ENCODE assay signal across 20 cellular contexts in genomic region chr2:30677861-30678385, GRCh38.
DNase-seq lines count a peak whose midpoint lies in the region; ATAC-seq and TF ChIP-seq lines count a peak whose summit lies in the region.
"Had no signal": no experiment of that assay in that cellular context is flagged by ENCODE, and none has a peak within 500 bp of the region (broad histone marks: within the 10 kb centered on the region; RNA-seq: fewer than 3 reads in every experiment).

No MANE protein-coding gene starts in this region.

- in situ Hi-C loops in IMR-90 (cut with MboI; ENCODE audit: low sequenced_read_pairs), result no loop called here

- no peak overlapping the region for H3K4ac ChIP-seq in IMR-90 (ENCODE audit: low read depth, low read length)

- TF ChIP-seq POLR2A in IMR-90 (IDR thresholded peaks at IDR 0.05; ENCODE audit: low read depth, low read length) (no peak), esophagus squamous epithelium (IDR thresholded peaks at IDR 0.05) (no peak)

- DNase-seq in activated CD8-positive, alpha-beta T cell treated with anti-CD3 and anti-CD28 coated beads, Interleukin-2, amount 10 ng/mL, durations not matched to agents 7 days and 5 days, result peak; percentile 4
- no peak for DNase-seq in activated CD8-positive, alpha-beta T cell treated with anti-CD3 and anti-CD28 coated beads for 36 hours
- no peak for DNase-seq in IMR-90
- DNase-seq in nephron progenitor cell, result no peak
- DNase-seq in type B pancreatic cell (ENCODE audit: extremely low spot score, unreplicated experiment), result peak; percentile 53
- no peak for DNase-seq in hypothalamus (lab: John Stamatoyannopoulos, UW)
- DNase-seq in activated CD4-positive, alpha-beta T cell treated with anti-CD3 and anti-CD28 coated beads for 36 hours, result no peak
- DNase-seq in esophagus squamous epithelium (lab: John Stamatoyannopoulos, UW), result no peak
- DNase-seq: GDM1, NCI-H1417 treated with DMSO at 0.1 percent for 48 hours, NCI-H187 treated with DMSO at 0.1 percent for 48 hours, NCI-H226, NCI-H524, NCI-H82, OCI-M1, SIG-M5 had no signal

- H3K4me1 Mint-ChIP-seq in activated CD8-positive, alpha-beta T cell treated with anti-CD3 and anti-CD28 coated beads, Interleukin-2, amount 10 ng/mL, durations not matched to agents 7 days and 5 days (ENCODE audit: low read depth), result no peaks in the 10 kb centered on the region
- no peaks in the 10 kb centered on the region for H3K4me1 Mint-ChIP-seq in activated CD8-positive, alpha-beta T cell treated with anti-CD3 and anti-CD28 coated beads for 36 hours (ENCODE audit: low read depth)
- H3K4me1 Mint-ChIP-seq in nephron progenitor cell (peaks cover 26% of the 10 kb centered on the region), type B pancreatic cell (ENCODE audit: unreplicated experiment) (peaks cover 6% of the 10 kb centered on the region)
- no peaks in the 10 kb centered on the region for H3K4me1 Mint-ChIP-seq in activated CD4-positive, alpha-beta T cell treated with anti-CD3 and anti-CD28 coated beads for 36 hours
- H3K4me1 Mint-ChIP-seq: CD14-positive monocyte had no signal

- H3K36me3 ChIP-seq in IMR-90 (ENCODE audit: control insufficient read depth, insufficient read depth, low read length) (no peaks in the 10 kb centered on the region), esophagus squamous epithelium (no peaks in the 10 kb centered on the region)
- H3K36me3 ChIP-seq: HAP-1 had no signal

- H3K23ac ChIP-seq in IMR-90 (ENCODE audit: low read depth, low read length), result no peak overlapping the region

- H3K4me3 ChIP-seq in IMR-90 (ENCODE audit: insufficient read depth, low read depth, low read length), result no peak overlapping the region
- H3K4me3 ChIP-seq in esophagus squamous epithelium, result no peak overlapping the region
- H3K4me3 ChIP-seq: HAP-1 had no signal

- no peak overlapping the region for H2BK5ac ChIP-seq in IMR-90 (ENCODE audit: low read depth, low read length, poor library complexity, severe bottlenecking)

- no peak overlapping the region for H4K8ac ChIP-seq in IMR-90 (ENCODE audit: low read depth in 2 of 2, low read length in 2 of 2)

- H2BK15ac ChIP-seq in IMR-90 (ENCODE audit: low read depth, low read length), result no peak overlapping the region

- no peaks in the 10 kb centered on the region for H4K20me1 ChIP-seq in IMR-90 (ENCODE audit: insufficient read depth, low read length)

- no peak overlapping the region for H3K27ac Mint-ChIP-seq in activated CD8-positive, alpha-beta T cell treated with anti-CD3 and anti-CD28 coated beads, Interleukin-2, amount 10 ng/mL, durations not matched to agents 7 days and 5 days
- H3K27ac Mint-ChIP-seq in activated CD8-positive, alpha-beta T cell treated with anti-CD3 and anti-CD28 coated beads for 36 hours, result no peak overlapping the region
- peak overlapping the region; percentile 50 for H3K27ac Mint-ChIP-seq in nephron progenitor cell
- H3K27ac Mint-ChIP-seq in type B pancreatic cell, result no peak overlapping the region
- no peak overlapping the region for H3K27ac Mint-ChIP-seq in activated CD4-positive, alpha-beta T cell treated with anti-CD3 and anti-CD28 coated beads for 36 hours

- H3K4me1 ChIP-seq in IMR-90 (ENCODE audit: control insufficient read depth, insufficient read depth, low read length), result no peaks in the 10 kb centered on the region
- no peaks in the 10 kb centered on the region for H3K4me1 ChIP-seq in esophagus squamous epithelium

- no peak overlapping the region for H2BK120ac ChIP-seq in IMR-90 (ENCODE audit: low read depth, low read length)

- H3K79me1 ChIP-seq in IMR-90 (ENCODE audit: low read depth in 1 of 2, low read length in 2 of 2), result no peaks in the 10 kb centered on the region

- H3K9me3 ChIP-seq in IMR-90 (ENCODE audit: control insufficient read depth, insufficient read depth, low read length) (no peaks in the 10 kb centered on the region), esophagus squamous epithelium (no peaks in the 10 kb centered on the region)
- H3K9me3 ChIP-seq: HAP-1 had no signal

- H3K4me3 Mint-ChIP-seq in activated CD8-positive, alpha-beta T cell treated with anti-CD3 and anti-CD28 coated beads, Interleukin-2, amount 10 ng/mL, durations not matched to agents 7 days and 5 days, result no peak overlapping the region
- H3K4me3 Mint-ChIP-seq in activated CD8-positive, alpha-beta T cell treated with anti-CD3 and anti-CD28 coated beads for 36 hours, result no peak overlapping the region
- H3K4me3 Mint-ChIP-seq in nephron progenitor cell (no peak overlapping the region), type B pancreatic cell (no peak overlapping the region)
- no peak overlapping the region for H3K4me3 Mint-ChIP-seq in activated CD4-positive, alpha-beta T cell treated with anti-CD3 and anti-CD28 coated beads for 36 hours
- H3K4me3 Mint-ChIP-seq: CD14-positive monocyte had no signal

- no peak overlapping the region for H2BK20ac ChIP-seq in IMR-90 (ENCODE audit: low read depth, low read length)

- H3K14ac ChIP-seq in IMR-90 (replicated peaks; ENCODE audit: low read depth, low read length), result no peak overlapping the region

- peaks cover 14% of the 10 kb centered on the region for H3K27me3 Mint-ChIP-seq in activated CD8-positive, alpha-beta T cell treated with anti-CD3 and anti-CD28 coated beads, Interleukin-2, amount 10 ng/mL, durations not matched to agents 7 days and 5 days (ENCODE audit: low read depth)
- no peaks in the 10 kb centered on the region for H3K27me3 Mint-ChIP-seq in activated CD8-positive, alpha-beta T cell treated with anti-CD3 and anti-CD28 coated beads for 36 hours
- peaks cover 11% of the 10 kb centered on the region for H3K27me3 Mint-ChIP-seq in nephron progenitor cell (ENCODE audit: low read depth, poor library complexity)
- no peaks in the 10 kb centered on the region for H3K27me3 Mint-ChIP-seq in type B pancreatic cell
- peaks cover 2% of the 10 kb centered on the region for H3K27me3 Mint-ChIP-seq in activated CD4-positive, alpha-beta T cell treated with anti-CD3 and anti-CD28 coated beads for 36 hours

- no TSS peak for BruUV-seq in IMR-90 (replicated peaks; lab: Mats Ljungman, UMichigan)

- H2AK9ac ChIP-seq in IMR-90 (replicated peaks; ENCODE audit: low read depth, low read length, poor library complexity), result no peak overlapping the region

- no peak overlapping the region for H2AFZ ChIP-seq in IMR-90 (replicated peaks; ENCODE audit: low read length, poor library complexity)

- H3K4me2 ChIP-seq in IMR-90 (ENCODE audit: low read depth, low read length), result no peak overlapping the region

- WGBS in IMR-90 (ENCODE audit: extremely low coverage in 2 of 2, insufficient read length in 1 of 2), 2 experiments, result 80% methylated on average over 3 of the region's 5 CpGs; no CpG with 5 or more reads in 1 of the 2 experiments
- WGBS in esophagus squamous epithelium, 2 donors, result 69 to 77% methylated on average over 4 to 5 of the region's 5 CpGs

- H3K56ac ChIP-seq in IMR-90 (ENCODE audit: extremely low read depth, insufficient read depth, low read length), result no peak overlapping the region

- no peak overlapping the region for H4K91ac ChIP-seq in IMR-90 (ENCODE audit: insufficient read depth, low read depth, low read length)

- ATAC-seq in activated CD8-positive, alpha-beta T cell treated with anti-CD3 and anti-CD28 coated beads, Interleukin-2, amount 10 ng/mL, durations not matched to agents 7 days and 5 days, result no peak
- ATAC-seq in activated CD8-positive, alpha-beta T cell treated with anti-CD3 and anti-CD28 coated beads for 36 hours, result no peak
- ATAC-seq in IMR-90 (ENCODE audit: low read depth), result no peak
- no peak for ATAC-seq in activated CD4-positive, alpha-beta T cell treated with anti-CD3 and anti-CD28 coated beads for 36 hours
- ATAC-seq: HepG2 had no signal

- no peak overlapping the region for H3K27ac ChIP-seq in IMR-90 (ENCODE audit: insufficient read depth, low read length)
- no peak overlapping the region for H3K27ac ChIP-seq in esophagus squamous epithelium
- H3K27ac ChIP-seq: 22Rv1 had no signal

- peak overlapping the region; percentile 24; the same call in 1 of the 2 replicates for H2AK5ac ChIP-seq in IMR-90 (ENCODE audit: low read depth, low read length)

- H3K27me3 ChIP-seq in IMR-90 (ENCODE audit: control insufficient read depth, insufficient read depth, low read length) (no peaks in the 10 kb centered on the region), esophagus squamous epithelium (no peaks in the 10 kb centered on the region)

- TF ChIP-seq RAD21 in IMR-90 (IDR thresholded peaks at IDR 0.05; ENCODE audit: low read length), result no peak

- peaks cover 3% of the 10 kb centered on the region; the same call in 1 of the 2 replicates for H3K9me1 ChIP-seq in IMR-90 (ENCODE audit: insufficient read depth, low read length)

- H4K5ac ChIP-seq in IMR-90 (ENCODE audit: low read depth, low read length), result no peak overlapping the region

- dilution Hi-C loops in IMR-90 (cut with HindIII; ENCODE audit: low sequenced_read_pairs, unreplicated experiment), result no loop called here

- H3K9me3 Mint-ChIP-seq in activated CD8-positive, alpha-beta T cell treated with anti-CD3 and anti-CD28 coated beads, Interleukin-2, amount 10 ng/mL, durations not matched to agents 7 days and 5 days (ENCODE audit: insufficient read depth), result no peaks in the 10 kb centered on the region
- no peaks in the 10 kb centered on the region for H3K9me3 Mint-ChIP-seq in activated CD8-positive, alpha-beta T cell treated with anti-CD3 and anti-CD28 coated beads for 36 hours
- H3K9me3 Mint-ChIP-seq in nephron progenitor cell (peaks cover 4% of the 10 kb centered on the region), type B pancreatic cell (no peaks in the 10 kb centered on the region)
- no peaks in the 10 kb centered on the region for H3K9me3 Mint-ChIP-seq in activated CD4-positive, alpha-beta T cell treated with anti-CD3 and anti-CD28 coated beads for 36 hours (ENCODE audit: low read depth)

- CTCF ChIA-PET in activated CD8-positive, alpha-beta T cell treated with anti-CD3 and anti-CD28 coated beads, Interleukin-2, amount 10 ng/mL, durations not matched to agents 7 days and 5 days (lab: Charles Lee), result interaction anchor here (0.6 kb wide), 1 partner anchor 9 kb away, joined by 3 read pairs; no protein-coding TSS in a partner anchor
- CTCF ChIA-PET in activated CD8-positive, alpha-beta T cell treated with anti-CD3 and anti-CD28 coated beads for 36 hours (lab: Charles Lee), result no interaction called here
- CTCF ChIA-PET in IMR-90 (lab: Yijun Ruan, JAX), result interaction anchor here (1.3 kb wide), 1 partner anchor 14 kb away, joined by 3 read pairs; no protein-coding TSS in a partner anchor
- CTCF ChIA-PET in activated CD4-positive, alpha-beta T cell treated with anti-CD3 and anti-CD28 coated beads for 36 hours (lab: Charles Lee), result interaction anchor here (1.3 kb wide), 1 partner anchor 34 kb away, joined by 3 read pairs; no protein-coding TSS in a partner anchor

- H3K36me3 Mint-ChIP-seq in activated CD8-positive, alpha-beta T cell treated with anti-CD3 and anti-CD28 coated beads, Interleukin-2, amount 10 ng/mL, durations not matched to agents 7 days and 5 days (ENCODE audit: low read depth), result no peaks in the 10 kb centered on the region
- H3K36me3 Mint-ChIP-seq in activated CD8-positive, alpha-beta T cell treated with anti-CD3 and anti-CD28 coated beads for 36 hours (ENCODE audit: low read depth), result no peaks in the 10 kb centered on the region
- no peaks in the 10 kb centered on the region for H3K36me3 Mint-ChIP-seq in nephron progenitor cell (ENCODE audit: low read depth)
- H3K36me3 Mint-ChIP-seq in type B pancreatic cell, result no peaks in the 10 kb centered on the region
- no peaks in the 10 kb centered on the region for H3K36me3 Mint-ChIP-seq in activated CD4-positive, alpha-beta T cell treated with anti-CD3 and anti-CD28 coated beads for 36 hours (ENCODE audit: low read depth)
- H3K36me3 Mint-ChIP-seq: CD14-positive monocyte had no signal

- no peak overlapping the region for H3K18ac ChIP-seq in IMR-90 (ENCODE audit: low read depth, low read length)

- H3K9ac ChIP-seq in IMR-90 (ENCODE audit: low read depth, low read length), result no peak overlapping the region

- TF ChIP-seq CTCF in activated CD8-positive, alpha-beta T cell treated with anti-CD3 and anti-CD28 coated beads for 36 hours (IDR thresholded peaks at IDR 0.05), result no peak
- TF ChIP-seq CTCF in IMR-90 (conservative IDR thresholded peaks at IDR 0.05; ENCODE audit: low read depth, low read length), result no peak
- no peak for TF ChIP-seq CTCF in nephron progenitor cell (IDR thresholded peaks at IDR 0.05)
- no peak for TF ChIP-seq CTCF in type B pancreatic cell (conservative IDR thresholded peaks at IDR 0.05)
- no peak for TF ChIP-seq CTCF in esophagus squamous epithelium (IDR thresholded peaks at IDR 0.05)

- POLR2A ChIA-PET in activated CD8-positive, alpha-beta T cell treated with anti-CD3 and anti-CD28 coated beads, Interleukin-2, amount 10 ng/mL, durations not matched to agents 7 days and 5 days (lab: Charles Lee), result no interaction called here
- POLR2A ChIA-PET in activated CD8-positive, alpha-beta T cell treated with anti-CD3 and anti-CD28 coated beads for 36 hours (lab: Charles Lee), result no interaction called here
- POLR2A ChIA-PET in IMR-90 (lab: Charles Lee; ENCODE audit: unreplicated experiment), result no interaction called here
- POLR2A ChIA-PET in activated CD4-positive, alpha-beta T cell treated with anti-CD3 and anti-CD28 coated beads for 36 hours (lab: Charles Lee), result no interaction called here

- intact Hi-C loops in activated CD8-positive, alpha-beta T cell treated with anti-CD3 and anti-CD28 coated beads for 36 hours (cut with micrococcal nuclease), result no loop called here
- intact Hi-C loops in IMR-90 (cut with micrococcal nuclease), result no loop called here
- intact Hi-C loops in activated CD4-positive, alpha-beta T cell treated with anti-CD3 and anti-CD28 coated beads for 36 hours (cut with DNase I, micrococcal nuclease), result no loop called here
- intact Hi-C loops in esophagus squamous epithelium (cut with DNase I), result no loop called here

Comparison
In these comparisons a context has a peak if more than half of its experiments do, and no peak if none do; other contexts are left out.
1. DNase-seq: peak in activated CD8-positive, alpha-beta T cell treated with anti-CD3 and anti-CD28 coated beads, Interleukin-2, amount 10 ng/mL, durations not matched to agents 7 days and 5 days (single experiment) and type B pancreatic cell (single experiment); none in activated CD8-positive, alpha-beta T cell treated with anti-CD3 and anti-CD28 coated beads for 36 hours (single experiment), IMR-90 (single experiment), nephron progenitor cell (single experiment), hypothalamus (0 of 51), activated CD4-positive, alpha-beta T cell treated with anti-CD3 and anti-CD28 coated beads for 36 hours (single experiment) and esophagus squamous epithelium (single experiment).